ENCODE assay signal across 8 cellular contexts in genomic region chr16:17070882-17071592, GRCh38.
DNase-seq lines count a peak whose midpoint lies in the region; ATAC-seq and TF ChIP-seq lines count a peak whose summit lies in the region.

No MANE protein-coding gene starts in this region.

- H3K27me3 ChIP-seq in Loucy (ENCODE audit: insufficient read depth, low read length, poor library complexity, severe bottlenecking) (no peaks in the 10 kb centered on the region), neural progenitor cell (no peaks in the 10 kb centered on the region), thymus (ENCODE audit: control insufficient read depth, insufficient read depth) (no peaks in the 10 kb centered on the region), SK-N-SH (ENCODE audit: insufficient read depth) (no peaks in the 10 kb centered on the region)

- no peaks in the 10 kb centered on the region for H3K9me3 Mint-ChIP-seq in neural progenitor cell

- H3K4me3 ChIP-seq in Loucy (ENCODE audit: low read length, poor library complexity, severe bottlenecking), result peak overlapping the region; percentile 24
- no peak overlapping the region for H3K4me3 ChIP-seq in neural progenitor cell
- H3K4me3 ChIP-seq in thymus (ENCODE audit: low read length), result no peak overlapping the region
- H3K4me3 ChIP-seq in SK-N-SH (ENCODE audit: low read depth in 2 of 2, low read length in 1 of 2), result no peak overlapping the region

- TF ChIP-seq EP300 in SK-N-SH (IDR thresholded peaks at IDR 0.05; ENCODE audit: borderline replicate concordance in 1 of 2, low read depth in 1 of 2, low read length in 1 of 2), result no peak

- no peak for TF ChIP-seq RAD21 in SK-N-SH (IDR thresholded peaks at IDR 0.05; ENCODE audit: low read length)

- H3K4me3 Mint-ChIP-seq in T-helper 17 cell (peak overlapping the region; percentile 90), neural progenitor cell (peak overlapping the region; percentile 73)

- H3K9ac ChIP-seq in Loucy (ENCODE audit: low read depth, low read length, poor library complexity, severe bottlenecking), result no peak overlapping the region
- no peak overlapping the region for H3K9ac ChIP-seq in neural progenitor cell
- no peak overlapping the region for H3K9ac ChIP-seq in SK-N-SH

- DNase-seq in Daoy (ENCODE audit: low read depth) (peak; percentile 76), T-helper 17 cell (peak; percentile 59 to 77 (median 76)), neural progenitor cell (ENCODE audit: low spot score) (peak; percentile 57), SK-N-SH (no peak)

- 23% methylated on average over 13 of the region's 16 CpGs for WGBS in thymus
- WGBS in SK-N-SH (ENCODE audit: low lambda C conversion rate), result 66% methylated on average over 16 of the region's 16 CpGs

- CTCF ChIA-PET in SK-N-SH (lab: Yijun Ruan, JAX), result no interaction called here

- ATAC-seq in GM21576 (IDR thresholded peaks at IDR 0.05; ENCODE audit: unreplicated experiment), result peak; percentile 75
- peak; percentile 88 for ATAC-seq in T-helper 17 cell

- H3K36me3 ChIP-seq in Loucy (ENCODE audit: insufficient read depth, low read length) (no peaks in the 10 kb centered on the region), neural progenitor cell (no peaks in the 10 kb centered on the region), thymus (ENCODE audit: control insufficient read depth, insufficient read depth) (no peaks in the 10 kb centered on the region), SK-N-SH (replicated peaks in 1 of 2; ENCODE audit: control insufficient read depth in 1 of 2, insufficient read depth in 2 of 2, low read length in 1 of 2) (no peaks in the 10 kb centered on the region)

- TF ChIP-seq CTCF in Loucy (conservative IDR thresholded peaks at IDR 0.05; ENCODE audit: low read length), result no peak; the same call in 1 of the 2 replicates
- no peak for TF ChIP-seq CTCF in neural progenitor cell (IDR thresholded peaks at IDR 0.05)
- no peak for TF ChIP-seq CTCF in SK-N-SH (IDR thresholded peaks at IDR 0.05)

- H3K27me3 Mint-ChIP-seq in T-helper 17 cell, result no peaks in the 10 kb centered on the region
- H3K27me3 Mint-ChIP-seq in neural progenitor cell (ENCODE audit: insufficient read depth, low read depth), result peaks cover 8% of the 10 kb centered on the region

- H3F3A ChIP-seq in Loucy (ENCODE audit: low read depth), result no peaks in the 10 kb centered on the region
- peaks cover 4% of the 10 kb centered on the region for H3F3A ChIP-seq in neural progenitor cell (ENCODE audit: low read depth)
- H3F3A ChIP-seq in SK-N-SH (replicated peaks; ENCODE audit: insufficient read depth), result no peaks in the 10 kb centered on the region

- peak overlapping the region; percentile 98 for H3K27ac Mint-ChIP-seq in T-helper 17 cell
- H3K27ac Mint-ChIP-seq in neural progenitor cell, result peak overlapping the region; percentile 95

- H3K9me2 ChIP-seq in Loucy (replicated peaks; ENCODE audit: low read depth, low read length) (no peaks in the 10 kb centered on the region), SK-N-SH (no peaks in the 10 kb centered on the region)

- H2AFZ ChIP-seq in Loucy (ENCODE audit: low read length) (no peak overlapping the region), neural progenitor cell (replicated peaks) (no peak overlapping the region), SK-N-SH (ENCODE audit: low read depth) (no peak overlapping the region)

- H3K4me1 Mint-ChIP-seq in T-helper 17 cell (peaks cover 20% of the 10 kb centered on the region), neural progenitor cell (peaks cover 15% of the 10 kb centered on the region)

- peaks cover 14% of the 10 kb centered on the region for H3K4me1 ChIP-seq in Loucy (ENCODE audit: insufficient read depth, low read length, poor library complexity, severe bottlenecking)
- H3K4me1 ChIP-seq in neural progenitor cell, result peaks cover 12% of the 10 kb centered on the region
- peaks cover 4% of the 10 kb centered on the region for H3K4me1 ChIP-seq in thymus (ENCODE audit: control insufficient read depth, insufficient read depth, low read length)
- peaks cover 0 to 4% of the 10 kb centered on the region in 2 experiments; a peak in 1 of 4 replicates for H3K4me1 ChIP-seq in SK-N-SH (ENCODE audit: control insufficient read depth in 1 of 2, insufficient read depth in 2 of 2, low read depth in 1 of 2, low read length in 1 of 2)

- POLR2A ChIA-PET in SK-N-SH (lab: Yijun Ruan, JAX), result no interaction called here

- H4K20me1 ChIP-seq in Loucy (ENCODE audit: insufficient read depth, low read length, poor library complexity, severe bottlenecking), result no peaks in the 10 kb centered on the region
- no peaks in the 10 kb centered on the region for H4K20me1 ChIP-seq in neural progenitor cell (ENCODE audit: low read depth)
- H4K20me1 ChIP-seq in SK-N-SH (ENCODE audit: insufficient read depth), result no peaks in the 10 kb centered on the region

- H3K79me2 ChIP-seq in Loucy (ENCODE audit: insufficient read depth, low read length) (no peaks in the 10 kb centered on the region), neural progenitor cell (ENCODE audit: low read depth) (no peaks in the 10 kb centered on the region), SK-N-SH (ENCODE audit: insufficient read depth) (no peaks in the 10 kb centered on the region)

- no peaks in the 10 kb centered on the region for H3K36me3 Mint-ChIP-seq in T-helper 17 cell (ENCODE audit: low read depth)
- H3K36me3 Mint-ChIP-seq in neural progenitor cell, result no peaks in the 10 kb centered on the region

- H3K27ac ChIP-seq in angular gyrus (ENCODE audit: low read depth, low read length) (peak overlapping the region; percentile 58), neural progenitor cell (no peak overlapping the region), thymus (ENCODE audit: low read depth) (peak overlapping the region; percentile 26), SK-N-SH (ENCODE audit: low read depth in 2 of 2, low read length in 1 of 2) (no peak overlapping the region)

- no peaks in the 10 kb centered on the region for H3K9me3 ChIP-seq in Loucy (ENCODE audit: insufficient read depth, low read depth, low read length)
- no peaks in the 10 kb centered on the region for H3K9me3 ChIP-seq in T-helper 17 cell (ENCODE audit: control insufficient read depth, low read length, poor library complexity, severe bottlenecking)
- no peaks in the 10 kb centered on the region for H3K9me3 ChIP-seq in neural progenitor cell (ENCODE audit: low read depth)
- H3K9me3 ChIP-seq in thymus (ENCODE audit: control insufficient read depth), result no peaks in the 10 kb centered on the region
- no peaks in the 10 kb centered on the region for H3K9me3 ChIP-seq in SK-N-SH

- H3K4me2 ChIP-seq in Loucy (ENCODE audit: low read depth, low read length, poor library complexity, severe bottlenecking) (peak overlapping the region; percentile 54), neural progenitor cell (no peak overlapping the region), SK-N-SH (no peak overlapping the region)

TF ChIP-seq in SK-N-SH, 30 proteins besides CTCF, POLR2A, EP300 and RAD21:
- TF ChIP-seq USF2 (IDR thresholded peaks at IDR 0.05; ENCODE audit: borderline replicate concordance, low read depth, low read length), result no peak

Comparison
In these comparisons a context has a peak if more than half of its experiments do, and no peak if none do; other contexts are left out.
1. H3K27ac ChIP-seq: peak in angular gyrus (single experiment) and thymus (single experiment); none in neural progenitor cell (single experiment) and SK-N-SH (0 of 2).